ENCODE assay signal across 8 cellular contexts in the genomic region with DNA sequence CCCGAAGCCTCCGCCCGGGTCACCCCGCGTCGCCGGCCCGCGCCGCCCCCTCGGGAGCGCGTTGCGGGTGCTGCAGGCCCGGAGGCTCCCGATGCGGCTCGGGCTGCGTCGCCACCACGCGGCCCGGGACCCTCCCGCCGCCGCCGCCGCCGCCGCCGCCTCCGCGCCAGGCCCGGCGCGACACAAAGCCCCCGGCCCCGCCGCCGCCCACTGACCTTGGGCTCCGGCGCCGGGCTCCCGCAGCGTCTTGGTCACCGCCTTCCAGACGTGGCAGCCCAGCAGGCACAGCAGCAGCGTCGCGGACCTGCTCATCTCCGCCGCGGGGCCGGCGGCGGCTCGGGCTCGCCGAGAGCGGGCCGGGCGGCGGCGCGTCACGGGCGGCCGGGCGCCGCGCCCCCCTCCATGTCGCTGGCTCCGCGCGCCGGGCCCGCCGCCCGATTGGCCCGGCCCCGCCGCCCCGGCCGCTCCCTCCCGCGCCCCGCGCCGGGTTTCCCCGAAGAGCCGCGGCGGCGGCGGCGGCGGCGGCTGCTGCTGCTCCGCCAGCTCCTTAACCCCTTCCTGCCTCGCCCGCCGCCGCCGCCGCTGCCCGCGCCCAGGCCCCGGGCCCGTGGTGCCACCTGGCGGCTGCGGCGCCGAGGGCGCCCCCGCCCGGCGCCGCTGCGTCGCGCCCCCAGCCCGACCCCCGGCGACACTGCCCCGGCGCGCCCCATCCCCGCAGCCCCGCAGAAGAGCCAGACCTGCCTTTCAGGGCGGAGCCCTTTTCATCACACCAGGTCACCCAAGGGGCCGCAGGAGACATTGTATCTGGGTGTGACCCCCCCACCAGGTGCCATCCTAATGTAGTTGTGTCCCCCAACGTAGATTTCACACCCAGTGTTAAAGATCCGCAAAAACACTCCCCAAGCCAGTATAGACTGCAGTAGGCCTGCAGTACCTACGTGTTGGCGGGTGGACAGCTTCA. TPM values are rescaled to one million over a fixed set of nuclear protein-coding genes. Genes with fewer than 3 reads are reported as not detected.
DNase-seq lines count a peak whose midpoint lies in the region; ATAC-seq and TF ChIP-seq lines count a peak whose summit lies in the region.

A gene (minus strand): TSS at position 549 of the 961 bp plus-strand sequence. CDS start 237 bp downstream, at position 312.

- peaks cover 6% of the 10 kb centered on the region; the same call in 1 of the 2 replicates for H3K4me1 ChIP-seq in GM23248 (ENCODE audit: insufficient read depth)

- H3K36me3 ChIP-seq in GM23248 (ENCODE audit: low read depth) = no peaks in the 10 kb centered on the region

- peak within 1 kb of the TSS; percentile 82 for H3K4me2 ChIP-seq in GM23248 (ENCODE audit: unreplicated experiment)

- H3K27me3 ChIP-seq in GM23248 (replicated peaks; ENCODE audit: insufficient read depth) = no peaks in the 10 kb centered on the region

- no peak for ATAC-seq in HG02938 (IDR thresholded peaks at IDR 0.05; ENCODE audit: unreplicated experiment)

- no peaks in the 10 kb centered on the region for H3K9me2 ChIP-seq in GM23248 (ENCODE audit: insufficient read depth)

- H3K4me3 ChIP-seq in GM23248 = peak within 1 kb of the TSS; percentile 77

- peak within 1 kb of the TSS; percentile 16; the same call in 1 of the 2 replicates for H3K27ac ChIP-seq in GM23248

- no peaks in the 10 kb centered on the region for H3K36me3 Mint-ChIP-seq in Calu3 (ENCODE audit: insufficient read depth, unreplicated experiment)
- H3K36me3 Mint-ChIP-seq in endothelial cell (ENCODE audit: low read depth, unreplicated experiment) = peaks cover 3% of the 10 kb centered on the region

- no peaks in the 10 kb centered on the region for H3K4me1 Mint-ChIP-seq in Calu3 (ENCODE audit: low read depth, unreplicated experiment)
- H3K4me1 Mint-ChIP-seq in endothelial cell (ENCODE audit: unreplicated experiment) = peaks cover 41% of the 10 kb centered on the region

- H3K9me3 ChIP-seq in GM23248 (ENCODE audit: low read depth) = no peaks in the 10 kb centered on the region

- no peaks in the 10 kb centered on the region for H4K20me1 ChIP-seq in GM23248 (ENCODE audit: insufficient read depth)

- intact Hi-C loops in Calu3 (cut with micrococcal nuclease; ENCODE audit: unreplicated experiment) = loop anchor here (2.0 kb wide), 1 partner anchor 160 kb away; no protein-coding TSS in a partner anchor

- H3K27ac Mint-ChIP-seq in Calu3 (ENCODE audit: unreplicated experiment) (no peak within 1 kb of the TSS), endothelial cell (ENCODE audit: unreplicated experiment) (peak within 1 kb of the TSS; percentile 64)

- CTCF ChIA-PET in Calu3 (lab: Charles Lee) = interaction anchor here (0.6 kb wide), 1 partner anchor 25 kb away, joined by 4 read pairs; no protein-coding TSS in a partner anchor

- no TSS peak for BruUV-seq in Calu3 (replicated peaks; lab: Mats Ljungman, UMichigan)

- TF ChIP-seq CTCF in Calu3 (IDR thresholded peaks at IDR 0.05; ENCODE audit: unreplicated experiment) = no peak
- no peak for TF ChIP-seq CTCF in endothelial cell (IDR thresholded peaks at IDR 0.05; ENCODE audit: unreplicated experiment)

- H3F3A ChIP-seq in GM23248 (ENCODE audit: insufficient read depth) = peaks cover 9% of the 10 kb centered on the region; the same call in 1 of the 2 replicates

- in situ Hi-C loops in GM23248 (cut with MboI) = no loop called here

- 2 to 4% methylated on average over 38 to 89 of the region's 135 CpGs for WGBS in GM23248 (ENCODE audit: low coverage in 1 of 2, low lambda C conversion rate in 2 of 2, missing lambda C conversion rate in 2 of 2), 2 experiments

- H3K79me2 ChIP-seq in GM23248 (ENCODE audit: insufficient read depth) = peaks cover 41% of the 10 kb centered on the region

- no peaks in the 10 kb centered on the region for H3K9me3 Mint-ChIP-seq in Calu3 (ENCODE audit: low read depth, unreplicated experiment)
- no peaks in the 10 kb centered on the region for H3K9me3 Mint-ChIP-seq in endothelial cell (ENCODE audit: unreplicated experiment)

- DNase-seq in Calu3 (peak; percentile 53), GM23248 (peak; percentile 82), NCI-H2227 treated with DMSO at 0.1 percent for 48 hours (lab: John Stamatoyannopoulos, UW) (peak; percentile 34), activated T-cell treated with anti-CD3 and anti-CD28 coated beads for 4 hours (peak; percentile 35), endothelial cell (ENCODE audit: low spot score) (peak; percentile 71), middle frontal gyrus (ENCODE audit: extremely low spot score, low spot score) (peak; percentile 70)
- peak; percentile 32 to 33 for DNase-seq in stimulated activated CD8-positive, alpha-beta memory T cell treated with anti-CD3 and anti-CD28 coated beads, Interleukin-2, amount 100 ng/mL, for 48 hours (ENCODE audit: low read depth in 2 of 2)

- peak within 1 kb of the TSS; percentile 88 for H2AFZ ChIP-seq in GM23248

- H3K4me3 Mint-ChIP-seq in Calu3 (ENCODE audit: low read depth, unreplicated experiment) (peak within 1 kb of the TSS; percentile 46), endothelial cell (ENCODE audit: unreplicated experiment) (peak within 1 kb of the TSS; percentile 96)

- peak within 1 kb of the TSS; percentile 83 for H3K9ac ChIP-seq in GM23248

- H3K27me3 Mint-ChIP-seq in Calu3 (ENCODE audit: unreplicated experiment) (peaks cover 76% of the 10 kb centered on the region), endothelial cell (ENCODE audit: unreplicated experiment) (peaks cover 10% of the 10 kb centered on the region)

RNA-seq across cellular contexts. Expression of the gene that starts here (rescaled TPM):
- 1.0 and 2.6 TPM in 2 replicates for total RNA-seq in Calu3 (2022)
- 23.5 and 25.2 TPM in 2 replicates for total RNA-seq in GM23248 (2014; rRNA removed; shearing (Covaris generic))
- 11.2 and 11.4 TPM in 2 replicates for polyA plus RNA-seq in GM23248 (2016; fragmentation: Nextera tagmentation; extraction: Ambion mirVana)
- 113 TPM for total RNA-seq in endothelial cell (ENCODE audit: unreplicated experiment)
